Comparison of ENCODE assay signal across 21 cellular contexts in the genomic region with DNA sequence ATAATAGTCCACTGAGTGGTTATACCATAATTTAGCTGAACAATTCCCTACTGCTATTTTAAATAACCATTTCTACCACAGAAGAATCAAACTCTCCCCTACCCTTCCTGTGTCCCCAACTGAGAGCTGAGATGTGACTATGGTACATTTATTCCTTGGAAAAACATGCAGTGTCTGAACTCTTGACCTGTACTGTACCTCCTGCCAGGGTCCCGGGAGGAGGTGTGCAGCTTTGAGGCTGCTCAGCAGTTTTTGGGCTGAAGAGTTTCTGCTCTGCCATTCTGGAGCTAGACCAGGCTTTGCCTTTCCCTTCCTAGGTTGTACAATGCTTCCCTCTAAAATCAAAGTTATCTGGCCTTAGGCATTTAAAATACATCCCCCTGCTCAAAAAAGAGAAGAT.
DNase-seq lines count a peak whose midpoint lies in the region; ATAC-seq and TF ChIP-seq lines count a peak whose summit lies in the region.
"Had no signal": no experiment of that assay in that cellular context is flagged by ENCODE, and none has a peak within 500 bp of the region (broad histone marks: within the 10 kb centered on the region; RNA-seq: fewer than 3 reads in every experiment).

No MANE protein-coding gene starts in this region.

- no peaks in the 10 kb centered on the region for H3K36me3 ChIP-seq in breast epithelium
- H3K36me3 ChIP-seq in neuronal stem cell (replicated peaks in 1 of 2; ENCODE audit: control insufficient read depth in 2 of 2, insufficient read depth in 2 of 2, low read length in 2 of 2): no peaks in the 10 kb centered on the region
- H3K36me3 ChIP-seq in right lobe of liver: no peaks in the 10 kb centered on the region
- H3K36me3 ChIP-seq: SJCRH30 had no signal

- no peaks in the 10 kb centered on the region for H3K27me3 ChIP-seq in breast epithelium
- no peaks in the 10 kb centered on the region for H3K27me3 ChIP-seq in neuronal stem cell (ENCODE audit: control insufficient read depth in 3 of 3, insufficient read depth in 3 of 3, low read depth in 1 of 3, low read length in 3 of 3)
- no peaks in the 10 kb centered on the region for H3K27me3 ChIP-seq in right lobe of liver
- H3K27me3 ChIP-seq: SJCRH30 had no signal

- no CpG with 5 or more reads among the region's 1 CpG for WGBS in neuronal stem cell (ENCODE audit: extremely low coverage in 2 of 2, insufficient read length in 2 of 2, insufficient replicate concordance in 1 of 2), 2 donors
- 56% methylated on average over 1 of the region's 1 CpG for WGBS in right lobe of liver (ENCODE audit: insufficient coverage, low coverage, low lambda C conversion rate, missing lambda C conversion rate)

- peaks cover under 1% of the 10 kb centered on the region for H3K9me3 Mint-ChIP-seq in MCF 10A (ENCODE audit: unreplicated experiment)
- no peaks in the 10 kb centered on the region for H3K9me3 Mint-ChIP-seq in T-cell
- H3K9me3 Mint-ChIP-seq: CD8-positive, alpha-beta memory T cell had no signal

- peak overlapping the region; percentile 72 for H3K27ac Mint-ChIP-seq in MCF 10A (ENCODE audit: low read depth, unreplicated experiment)
- H3K27ac Mint-ChIP-seq in T-cell: no peak overlapping the region
- H3K27ac Mint-ChIP-seq: CD8-positive, alpha-beta memory T cell had no signal

- H3K4me1 Mint-ChIP-seq in MCF 10A (ENCODE audit: insufficient read depth, unreplicated experiment) (peaks cover 37% of the 10 kb centered on the region), T-cell (peaks cover 3 to 15% (median 4%) of the 10 kb centered on the region in 3 donors)
- H3K4me1 Mint-ChIP-seq: CD8-positive, alpha-beta memory T cell had no signal

- no peak overlapping the region for H2BK5ac ChIP-seq in neuronal stem cell (ENCODE audit: low read length)

- H3K4me2 ChIP-seq in neuronal stem cell (ENCODE audit: insufficient read depth, low read length, poor library complexity, severe bottlenecking): no peak overlapping the region

- TF ChIP-seq POLR2A in breast epithelium (IDR thresholded peaks at IDR 0.05) (no peak), right lobe of liver (IDR thresholded peaks at IDR 0.05) (no peak)

- H3K9me3 ChIP-seq in breast epithelium (no peaks in the 10 kb centered on the region), neuronal stem cell (replicated peaks in 1 of 2; ENCODE audit: control insufficient read depth in 2 of 2, insufficient read depth in 1 of 2, low read depth in 1 of 2, low read length in 2 of 2) (no peaks in the 10 kb centered on the region), right lobe of liver (no peaks in the 10 kb centered on the region)
- H3K9me3 ChIP-seq: SJCRH30 had no signal

- H3K36me3 Mint-ChIP-seq in MCF 10A (ENCODE audit: insufficient read depth, unreplicated experiment) (peaks cover 8% of the 10 kb centered on the region), T-cell (no peaks in the 10 kb centered on the region)
- H3K36me3 Mint-ChIP-seq: CD8-positive, alpha-beta memory T cell had no signal

- POLR2A ChIA-PET in MCF 10A (lab: Yijun Ruan, JAX): interaction anchor here (0.5 to 9.1 kb wide), 10 partner anchors 16 to 419 kb away, joined by 3 to 180 read pairs (median 4); no protein-coding TSS in a partner anchor
- POLR2A ChIA-PET in T-cell (lab: Charles Lee): interaction anchor here in 1 of 2 donors (0.7 kb wide), 1 partner anchor 72 kb away, joined by 3 read pairs; no protein-coding TSS in a partner anchor

- H3K79me1 ChIP-seq in neuronal stem cell (ENCODE audit: low read depth, low read length): no peaks in the 10 kb centered on the region

- intact Hi-C loops in MCF 10A (cut with micrococcal nuclease) (no loop called here), breast epithelium (cut with DNase I; ENCODE audit: low total_unique reads) (loop anchor here (10.0 kb wide), 1 partner anchor 328 kb away; no protein-coding TSS in a partner anchor), right lobe of liver (cut with DNase I) (no loop called here)

- TF ChIP-seq CTCF in MCF 10A (IDR thresholded peaks at IDR 0.05; ENCODE audit: unreplicated experiment) (no peak), breast epithelium (IDR thresholded peaks at IDR 0.05) (no peak), right lobe of liver (IDR thresholded peaks at IDR 0.05) (no peak)

- no TSS peak for BruUV-seq in MCF 10A (replicated peaks; lab: Mats Ljungman, UMichigan)

- H3K4me3 ChIP-seq in breast epithelium: no peak overlapping the region
- no peak overlapping the region for H3K4me3 ChIP-seq in neuronal stem cell (ENCODE audit: low read length in 2 of 2)
- no peak overlapping the region for H3K4me3 ChIP-seq in right lobe of liver
- H3K4me3 ChIP-seq: SJCRH30 had no signal

- no peak overlapping the region for H3K27ac ChIP-seq in breast epithelium
- H3K27ac ChIP-seq in epithelial cell of prostate: peak overlapping the region; percentile 61
- no peak overlapping the region for H3K27ac ChIP-seq in neuronal stem cell (replicated peaks; ENCODE audit: low read length)
- H3K27ac ChIP-seq in right lobe of liver: no peak overlapping the region
- H3K27ac ChIP-seq: C4-2B, SJCRH30 had no signal

- no peak overlapping the region for H2BK12ac ChIP-seq in neuronal stem cell (ENCODE audit: low read length)

- H3K14ac ChIP-seq in neuronal stem cell (ENCODE audit: low read length): no peak overlapping the region

- H3K4ac ChIP-seq in neuronal stem cell (ENCODE audit: low read length): no peak overlapping the region

- H4K91ac ChIP-seq in neuronal stem cell (ENCODE audit: low read depth, low read length, poor library complexity): no peak overlapping the region

- peak overlapping the region; percentile 16 for H2AFZ ChIP-seq in neuronal stem cell (ENCODE audit: low read length)

- no peak overlapping the region for H3K4me3 Mint-ChIP-seq in MCF 10A (ENCODE audit: unreplicated experiment)
- no peak overlapping the region for H3K4me3 Mint-ChIP-seq in T-cell
- H3K4me3 Mint-ChIP-seq: CD8-positive, alpha-beta memory T cell had no signal

- H3K27me3 Mint-ChIP-seq in MCF 10A (ENCODE audit: insufficient read depth, unreplicated experiment) (no peaks in the 10 kb centered on the region), T-cell (no peaks in the 10 kb centered on the region)
- H3K27me3 Mint-ChIP-seq: CD8-positive, alpha-beta memory T cell had no signal

- H3K4me1 ChIP-seq in breast epithelium (no peaks in the 10 kb centered on the region), neuronal stem cell (ENCODE audit: control insufficient read depth in 2 of 2, insufficient read depth in 1 of 2, low read depth in 1 of 2, low read length in 2 of 2) (peaks cover 0 to 8% of the 10 kb centered on the region in 2 donors), right lobe of liver (no peaks in the 10 kb centered on the region)
- H3K4me1 ChIP-seq: SJCRH30 had no signal

- H3K23ac ChIP-seq in neuronal stem cell (ENCODE audit: low read depth, low read length, poor library complexity): no peak overlapping the region

- no peak overlapping the region for H2BK120ac ChIP-seq in neuronal stem cell (ENCODE audit: low read depth, low read length)

- no peak overlapping the region for H2BK15ac ChIP-seq in neuronal stem cell (ENCODE audit: low read length)

- H3K9ac ChIP-seq in neuronal stem cell (ENCODE audit: low read depth, low read length, poor library complexity): no peak overlapping the region

- no peak overlapping the region for H3K18ac ChIP-seq in neuronal stem cell (ENCODE audit: low read length)

- CTCF ChIA-PET in MCF 10A (lab: Yijun Ruan, JAX) (interaction anchor here (1.1 to 1.3 kb wide), 2 partner anchors 48 to 414 kb away, joined by 4 to 5 read pairs; no protein-coding TSS in a partner anchor), T-cell (lab: Charles Lee) (no interaction called here)

- no peak overlapping the region for H2AK5ac ChIP-seq in neuronal stem cell (ENCODE audit: low read depth, low read length)

- ATAC-seq in right lobe of liver (no peak), HG03095 (IDR thresholded peaks at IDR 0.05; ENCODE audit: unreplicated experiment) (no peak), T-cell (replicated peaks in 1 of 4) (no peak)
- ATAC-seq: HCT116, Panc1 had no signal

- no peak overlapping the region for H4K8ac ChIP-seq in neuronal stem cell (ENCODE audit: low read depth, low read length)

- DNase-seq in MCF 10A (ENCODE audit: unreplicated experiment) (no peak), breast epithelium (ENCODE audit: low spot score in 2 of 2) (no peak), epithelial cell of prostate (ENCODE audit: low read depth, low spot score) (no peak), neuronal stem cell (ENCODE audit: low spot score) (no peak), right lobe of liver (no peak), SKM-1 (lab: John Stamatoyannopoulos, UW; ENCODE audit: unreplicated experiment) (no peak), T-cell (no peak)
- DNase-seq: CD8-positive, alpha-beta memory T cell; DMS53; GF-D8; NCI-H1092; NCI-H1436; NCI-H2029; NCI-H345; NCI-H524; NCI-H774; SJCRH30 had no signal
